ENCODE assay signal across 15 cellular contexts in the genomic region with DNA sequence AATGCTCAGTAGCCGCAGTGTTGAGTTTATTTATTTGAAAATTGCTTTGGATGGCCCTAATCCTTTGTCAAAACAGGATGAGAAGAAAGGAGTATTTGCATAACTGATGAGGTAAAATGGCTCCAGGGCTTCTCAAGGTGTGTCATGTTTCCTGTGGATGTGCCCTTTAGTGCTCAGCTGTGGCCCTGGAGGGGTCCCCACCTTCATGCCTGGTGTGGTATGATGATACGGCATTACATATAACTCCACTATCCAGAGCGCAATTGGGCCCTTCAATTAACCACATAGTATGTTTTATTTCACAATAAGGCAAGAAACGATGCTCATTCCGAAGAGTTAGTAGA. TPM values are rescaled to one million over a fixed set of nuclear protein-coding genes. Genes with fewer than 3 reads are reported as not detected.
"Had no signal": no experiment of that assay in that cellular context is flagged by ENCODE, and none has a peak within 500 bp of the region (broad histone marks: within the 10 kb centered on the region; RNA-seq: fewer than 3 reads in every experiment).

No MANE protein-coding gene starts in this region.

- H3K27ac Mint-ChIP-seq: activated naive CD8-positive, alpha-beta T cell treated with anti-CD3 and anti-CD28 coated beads for 36 hours had no signal

- DNase-seq: activated effector memory CD4-positive, alpha-beta T cell treated with anti-CD3 and anti-CD28 coated beads, Interleukin-2, amount 50 U/mL, for 16 hours; activated naive CD8-positive, alpha-beta T cell treated with anti-CD3 and anti-CD28 coated beads for 36 hours; activated T-cell treated with anti-CD3 and anti-CD28 coated beads, Interleukin-2, amount 50 U/mL, for 4 hours; glutamatergic neuron; left colon; nephron progenitor cell; pancreas; stimulated activated CD4-positive, alpha-beta T cell treated with anti-CD3 and anti-CD28 coated beads, Interleukin-4, amount 100 ng/mL, for 24 hours; stomach had no signal

- H3K9me3 ChIP-seq: breast epithelium, esophagus muscularis mucosa, pancreas, stomach had no signal

- H3K27me3 ChIP-seq: breast epithelium, esophagus muscularis mucosa, pancreas, stomach had no signal

- H3K4me3 ChIP-seq: breast epithelium, esophagus muscularis mucosa, pancreas, stomach had no signal

- H3K4me3 Mint-ChIP-seq: activated naive CD8-positive, alpha-beta T cell treated with anti-CD3 and anti-CD28 coated beads for 36 hours; activated T-cell treated with anti-CD3 and anti-CD28 coated beads, Interleukin-2, amount 50 U/mL, for 4 hours; nephron progenitor cell had no signal

- H3K36me3 ChIP-seq: breast epithelium, esophagus muscularis mucosa, pancreas, stomach had no signal

- H3K9me3 Mint-ChIP-seq: activated naive CD8-positive, alpha-beta T cell treated with anti-CD3 and anti-CD28 coated beads for 36 hours; activated T-cell treated with anti-CD3 and anti-CD28 coated beads, Interleukin-2, amount 50 U/mL, for 4 hours had no signal

- ATAC-seq: activated CD4-positive, CD25-positive, alpha-beta regulatory T cell treated with anti-CD3 and anti-CD28 coated beads, Interleukin-2, amount 50 U/mL, for 24 hours; activated T-cell treated with anti-CD3 and anti-CD28 coated beads, Interleukin-2, amount 50 U/mL, for 4 hours; left colon had no signal

- H3K27ac ChIP-seq: breast epithelium, esophagus muscularis mucosa, pancreas, stomach had no signal

- H3K4me1 ChIP-seq: stomach had no signal

- H3K36me3 Mint-ChIP-seq: activated naive CD8-positive, alpha-beta T cell treated with anti-CD3 and anti-CD28 coated beads for 36 hours had no signal

- H3K4me1 Mint-ChIP-seq: activated naive CD8-positive, alpha-beta T cell treated with anti-CD3 and anti-CD28 coated beads for 36 hours had no signal

RNA-seq across cellular contexts. Expression of a gene that starts 39.8 kb away (rescaled TPM):
- total RNA-seq: activated T-cell treated with anti-CD3 and anti-CD28 coated beads, Interleukin-2, amount 50 U/mL, for 4 hours; dermis microvascular lymphatic vessel endothelial cell; lung microvascular endothelial cell; T-helper 2 cell treated with Interferon-gamma antibody and Interleukin-4, amounts not matched to agents 100 ng/mL and 5 ng/mL, for 36 hours had no signal
